Comparison of ENCODE assay signal across 8 cellular contexts in genomic region chr17:68759343-68760140, GRCh38.
A peak's percentile ranks its signal among the peaks of the same experiment; 100 is the strongest.
DNase-seq lines count a peak whose midpoint lies in the region; ATAC-seq and TF ChIP-seq lines count a peak whose summit lies in the region.

No MANE protein-coding gene starts in this region.

- peak overlapping the region; percentile 70; the same call in 1 of the 2 replicates for H3K9ac ChIP-seq in iPS-20b (ENCODE audit: low read depth, low read length)

- H3K27ac ChIP-seq in iPS-20b (ENCODE audit: low read length) (peak overlapping the region; percentile 78), gastrocnemius medialis (peak overlapping the region; percentile 73 to 87 (median 78))

- H3K4me1 ChIP-seq in iPS-20b (ENCODE audit: insufficient read depth, low read length) (peaks cover 6% of the 10 kb centered on the region; the same call in 1 of the 2 replicates), gastrocnemius medialis (peaks cover 6 to 7% of the 10 kb centered on the region in 2 donors)

- peak overlapping the region; percentile 77 for H3K27ac Mint-ChIP-seq in MCF 10A (ENCODE audit: low read depth, unreplicated experiment)

- no peaks in the 10 kb centered on the region for H3K9me3 Mint-ChIP-seq in MCF 10A (ENCODE audit: unreplicated experiment)

- no peaks in the 10 kb centered on the region for H3K36me3 Mint-ChIP-seq in MCF 10A (ENCODE audit: insufficient read depth, unreplicated experiment)

- H3K4me3 Mint-ChIP-seq in MCF 10A (ENCODE audit: unreplicated experiment) = peak overlapping the region; percentile 79

- DNase-seq in activated T-cell treated with anti-CD3 and anti-CD28 coated beads for 24 hours (ENCODE audit: low read depth) (peak; percentile 36), activated T-cell treated with anti-CD3 and anti-CD28 coated beads for 4 hours (no peak), NCI-H1417 (lab: John Stamatoyannopoulos, UW) (peak; percentile 76 to 91 (median 78)), MCF 10A (ENCODE audit: unreplicated experiment) (peak; percentile 95), gastrocnemius medialis (peak; percentile 77 to 90)

- intact Hi-C loops in MCF 10A (cut with micrococcal nuclease) (loop anchor here (1.0 to 5.0 kb wide), 6 partner anchors 157 to 587 kb away; partner anchors contain the start of genes FAM20A and PRKAR1A), gastrocnemius medialis (cut with DNase I; ENCODE audit: low total_unique reads) (loop anchor here (5.0 kb wide), 2 partner anchors 222 to 292 kb away; no protein-coding TSS in a partner anchor)

- CTCF ChIA-PET in MCF 10A (lab: Yijun Ruan, JAX) = interaction anchor here (0.6 to 1.9 kb wide), 4 partner anchors 21 to 479 kb away, joined by 3 to 7 read pairs (median 4); no protein-coding TSS in a partner anchor

- in situ Hi-C loops in gastrocnemius medialis (cut with MboI; ENCODE audit: low sequenced_read_pairs in 4 of 4) = loop anchor here (10.0 to 25.0 kb wide), 5 partner anchors 215 to 572 kb away; no protein-coding TSS in a partner anchor

- POLR2A ChIA-PET in MCF 10A (lab: Yijun Ruan, JAX) = interaction anchor here (0.8 to 0.9 kb wide), 3 partner anchors 228 to 301 kb away, joined by 4 to 5 read pairs (median 4); partner anchors contain the start of gene PRKAR1A

- peak in 1 of 2 donors; percentile 5 for TF ChIP-seq POLR2A in gastrocnemius medialis (IDR thresholded peaks at IDR 0.05)

- H3K27me3 Mint-ChIP-seq in MCF 10A (ENCODE audit: insufficient read depth, unreplicated experiment) = no peaks in the 10 kb centered on the region

- H3K4me1 Mint-ChIP-seq in MCF 10A (ENCODE audit: insufficient read depth, unreplicated experiment) = peaks cover 20% of the 10 kb centered on the region

- H3K4me3 ChIP-seq in iPS-20b (ENCODE audit: low read length) = peak overlapping the region; percentile 32; the same call in 1 of the 2 replicates
- H3K4me3 ChIP-seq in gastrocnemius medialis = peak overlapping the region; percentile 34 to 59 (median 42)

- H3K27me3 ChIP-seq in iPS-20b (ENCODE audit: insufficient read depth, low read length) = no peaks in the 10 kb centered on the region
- H3K27me3 ChIP-seq in gastrocnemius medialis = no peaks in the 10 kb centered on the region

- no peaks in the 10 kb centered on the region for H3K36me3 ChIP-seq in iPS-20b (ENCODE audit: insufficient read depth, low read depth, low read length)
- H3K36me3 ChIP-seq in gastrocnemius medialis = no peaks in the 10 kb centered on the region

- BruUV-seq in MCF 10A (replicated peaks; lab: Mats Ljungman, UMichigan) = no TSS peak

- TF ChIP-seq CTCF in MCF 10A (IDR thresholded peaks at IDR 0.05; ENCODE audit: unreplicated experiment) (peak; percentile 95), gastrocnemius medialis (IDR thresholded peaks at IDR 0.05 in 4 of 5, conservative IDR thresholded peaks at IDR 0.05 in 1 of 5) (peak; percentile 62 to 95 (median 83))

- H3K9me3 ChIP-seq in iPS-20b (ENCODE audit: insufficient read depth, low read depth, low read length) = peaks cover 9% of the 10 kb centered on the region; the same call in 1 of the 2 replicates
- no peaks in the 10 kb centered on the region for H3K9me3 ChIP-seq in gastrocnemius medialis

- ATAC-seq in HG02840 (IDR thresholded peaks at IDR 0.05; ENCODE audit: low FRiP score, unreplicated experiment) (peak; percentile 74), SK-N-SH treated with all-trans-retinoic acid at 6 μM for 48 hours (peak; percentile 99), gastrocnemius medialis (peak; percentile 98)

TF ChIP-seq in SK-N-SH treated with all-trans-retinoic acid at 6 μM for 48 hours, 23 proteins besides CTCF, POLR2A, EP300 and RAD21:
- no peak for TF ChIP-seq ZFP3 (CRISPR knock-in tag; IDR thresholded peaks at IDR 0.05)
- TF ChIP-seq ISL1 (CRISPR knock-in tag; IDR thresholded peaks at IDR 0.05) = peak; percentile 29; the same call in 1 of the 2 replicates
